ENCODE assay signal across 8 cellular contexts in genomic region chr11:66052664-66052982, GRCh38. TPM values are rescaled to one million over a fixed set of nuclear protein-coding genes. Genes with fewer than 3 reads are reported as not detected.
DNase-seq lines count a peak whose midpoint lies in the region; ATAC-seq and TF ChIP-seq lines count a peak whose summit lies in the region.

No MANE protein-coding gene starts in this region.

- H3K9ac ChIP-seq in SK-N-MC (ENCODE audit: insufficient read length), result peak overlapping the region; percentile 93

- DNase-seq in GM12864 (ENCODE audit: low read depth) (no peak), SK-N-MC (ENCODE audit: low read depth, low spot score) (no peak), fibroblast of mammary gland (ENCODE audit: low read depth) (no peak), retinal pigment epithelial cell (ENCODE audit: low read depth) (no peak), ureter (ENCODE audit: low spot score) (no peak), hepatic stellate cell (ENCODE audit: low spot score) (no peak)
- no peak for DNase-seq in activated CD8-positive, alpha-beta memory T cell treated with anti-CD3 and anti-CD28 coated beads for 24 hours

- H3K9me3 ChIP-seq in SK-N-MC (ENCODE audit: low read depth, low read length), result no peaks in the 10 kb centered on the region

- peaks cover 40% of the 10 kb centered on the region for H3K36me3 ChIP-seq in SK-N-MC (ENCODE audit: insufficient read depth, low read length)

- H3K4me3 ChIP-seq in GM12864 (ENCODE audit: low read depth, low read length) (peak overlapping the region; percentile 94), SK-N-MC (peak overlapping the region; percentile 98), fibroblast of mammary gland (ENCODE audit: control insufficient read depth, low read depth, low read length) (peak overlapping the region; percentile 98), retinal pigment epithelial cell (ENCODE audit: low read length) (peak overlapping the region; percentile 97)

- TF ChIP-seq CTCF in GM12864 (IDR thresholded peaks at IDR 0.05; ENCODE audit: low read depth, low read length, missing control alignments), result no peak
- no peak for TF ChIP-seq CTCF in fibroblast of mammary gland (conservative IDR thresholded peaks at IDR 0.05; ENCODE audit: control insufficient read depth, insufficient read depth, low read depth, low read length)
- no peak for TF ChIP-seq CTCF in retinal pigment epithelial cell (conservative IDR thresholded peaks at IDR 0.05; ENCODE audit: low read depth, low read length)

- peak overlapping the region; percentile 58 for H3K27ac ChIP-seq in SK-N-MC

- no peak for ATAC-seq in HG03432 (IDR thresholded peaks at IDR 0.05; ENCODE audit: unreplicated experiment)

RNA-seq across cellular contexts. Expression of gene SF3B2, which starts 0.5 kb away (rescaled TPM):
- 156 TPM for total RNA-seq in ureter

RNA-seq across cellular contexts. Expression of gene GAL3ST3, which starts 3.7 kb away (rescaled TPM):
- not detected for total RNA-seq in ureter

RNA-seq across cellular contexts. Expression of gene PACS1, which starts 17.4 kb away (rescaled TPM):
- 87.2 TPM for total RNA-seq in ureter

RNA-seq across cellular contexts. Expression of gene CATSPER1, which starts 26.3 kb away (rescaled TPM):
- not detected for total RNA-seq in ureter

RNA-seq across cellular contexts. Expression of gene CST6, which starts 40.8 kb away (rescaled TPM):
- total RNA-seq in ureter, result 1.1 TPM
